Comparison of ENCODE assay signal across 21 cellular contexts in genomic region chr6:104704191-104704590, GRCh38.
DNase-seq lines count a peak whose midpoint lies in the region; ATAC-seq, FAIRE-seq and TF ChIP-seq lines count a peak whose summit lies in the region.
"Had no signal": no experiment of that assay in that cellular context is flagged by ENCODE, and none has a peak within 500 bp of the region (broad histone marks: within the 10 kb centered on the region; RNA-seq: fewer than 3 reads in every experiment).

No MANE protein-coding gene starts in this region.

- WGBS in trophoblast cell (ENCODE audit: extremely low coverage, insufficient coverage, insufficient read length), result no CpG with 5 or more reads among the region's 3 CpGs
- WGBS in mesendoderm (ENCODE audit: extremely low coverage, insufficient coverage, low lambda C conversion rate), result no CpG with 5 or more reads among the region's 3 CpGs

- H2AK5ac ChIP-seq in trophoblast cell (ENCODE audit: low read length) (no peak overlapping the region), mesendoderm (ENCODE audit: low read length) (no peak overlapping the region)

- H3K4me1 Mint-ChIP-seq in activated T-helper 17 cell treated with anti-CD3 and anti-CD28 coated beads, Interleukin-2, amount 50 U/mL, for 72 hours, result peaks cover 21% of the 10 kb centered on the region

- no peak overlapping the region for H3K14ac ChIP-seq in trophoblast cell (ENCODE audit: low read length)

- H4K91ac ChIP-seq in trophoblast cell (ENCODE audit: low read depth, low read length), result no peak overlapping the region

- H3K23ac ChIP-seq in trophoblast cell (ENCODE audit: low read length) (no peak overlapping the region), mesendoderm (ENCODE audit: low read length) (no peak overlapping the region)

- ATAC-seq in activated T-helper 17 cell treated with anti-CD3 and anti-CD28 coated beads, Interleukin-2, amount 50 U/mL, for 72 hours (replicated peaks), result no peak
- ATAC-seq: SK-N-SH treated with all-trans-retinoic acid at 6 μM for 48 hours had no signal

- H2BK5ac ChIP-seq in trophoblast cell (ENCODE audit: low read depth, low read length, poor library complexity), result peak overlapping the region; percentile 31
- H2BK5ac ChIP-seq in mesendoderm (ENCODE audit: low read length), result no peak overlapping the region

- peak; percentile 36 for FAIRE-seq in G401.6 (lab: Jason Lieb, UNC)

- H4K8ac ChIP-seq in trophoblast cell (ENCODE audit: low read depth, low read length) (no peak overlapping the region), mesendoderm (ENCODE audit: low read depth, low read length) (no peak overlapping the region)

- peak overlapping the region; percentile 72 for H3K4me3 Mint-ChIP-seq in activated T-helper 17 cell treated with anti-CD3 and anti-CD28 coated beads, Interleukin-2, amount 50 U/mL, for 72 hours

- H3K4me3 ChIP-seq in fibroblast of villous mesenchyme (ENCODE audit: low read depth, low read length), result no peak overlapping the region
- H3K4me3 ChIP-seq in trophoblast cell (ENCODE audit: low read depth, low read length), result no peak overlapping the region
- no peak overlapping the region for H3K4me3 ChIP-seq in mesendoderm (ENCODE audit: low read length)
- H3K4me3 ChIP-seq: coronary artery, tibial artery had no signal

- no peaks in the 10 kb centered on the region for H3K36me3 Mint-ChIP-seq in activated T-helper 17 cell treated with anti-CD3 and anti-CD28 coated beads, Interleukin-2, amount 50 U/mL, for 72 hours (ENCODE audit: low read depth)
- H3K36me3 Mint-ChIP-seq: activated naive CD4-positive, alpha-beta T cell treated with anti-CD3 and anti-CD28 coated beads, Interleukin-2, amount 50 U/mL, for 72 hours had no signal

- no peak overlapping the region for H4K12ac ChIP-seq in trophoblast cell (ENCODE audit: low read depth, low read length)

- H3K4me2 ChIP-seq in trophoblast cell (ENCODE audit: low read length) (no peak overlapping the region), mesendoderm (ENCODE audit: low read length) (no peak overlapping the region)

- H3K4me1 ChIP-seq in trophoblast cell (ENCODE audit: control insufficient read depth in 1 of 2, insufficient read depth in 2 of 2, low read length in 2 of 2) (peaks cover 0 to 12% of the 10 kb centered on the region in 2 experiments), mesendoderm (ENCODE audit: control insufficient read depth, low read depth, low read length) (peaks cover 2% of the 10 kb centered on the region)
- H3K4me1 ChIP-seq: tibial artery had no signal

- H3K56ac ChIP-seq in mesendoderm (ENCODE audit: low read length), result no peak overlapping the region

- no peak overlapping the region for H2BK12ac ChIP-seq in trophoblast cell (ENCODE audit: low read length)

- H3K9me3 ChIP-seq in trophoblast cell (ENCODE audit: insufficient read depth, low read depth, low read length), result no peaks in the 10 kb centered on the region
- H3K9me3 ChIP-seq: tibial artery had no signal

- H3K4ac ChIP-seq in trophoblast cell (ENCODE audit: low read depth, low read length), result no peak overlapping the region
- H3K4ac ChIP-seq in mesendoderm (ENCODE audit: low read depth, low read length), result no peak overlapping the region

- H4K5ac ChIP-seq in mesendoderm (ENCODE audit: low read length), result no peak overlapping the region

- no peak overlapping the region for H2BK15ac ChIP-seq in mesendoderm (replicated peaks; ENCODE audit: low read depth)

- H3K79me1 ChIP-seq in trophoblast cell (ENCODE audit: low read length) (peaks cover 21% of the 10 kb centered on the region), mesendoderm (ENCODE audit: low read length) (no peaks in the 10 kb centered on the region)

- H3K79me2 ChIP-seq in trophoblast cell (ENCODE audit: control insufficient read depth, insufficient read depth, low read length, poor library complexity) (no peaks in the 10 kb centered on the region), mesendoderm (ENCODE audit: control insufficient read depth, insufficient read depth, low read length) (no peaks in the 10 kb centered on the region)

- H3K27ac ChIP-seq in trophoblast cell (ENCODE audit: low read depth, low read length), result peak overlapping the region; percentile 81
- no peak overlapping the region for H3K27ac ChIP-seq in mesendoderm (ENCODE audit: low read depth, low read length)
- H3K27ac ChIP-seq: coronary artery, RWPE1, tibial artery had no signal

- H3K9me3 Mint-ChIP-seq in activated T-helper 17 cell treated with anti-CD3 and anti-CD28 coated beads, Interleukin-2, amount 50 U/mL, for 72 hours, result no peaks in the 10 kb centered on the region

- H2AFZ ChIP-seq in trophoblast cell (ENCODE audit: insufficient read depth, low read length, poor library complexity), result no peak overlapping the region

- H3K27ac Mint-ChIP-seq in activated T-helper 17 cell treated with anti-CD3 and anti-CD28 coated beads, Interleukin-2, amount 50 U/mL, for 72 hours, result peak overlapping the region; percentile 84
- H3K27ac Mint-ChIP-seq: progenitor cell of endocrine pancreas had no signal

- H3K9ac ChIP-seq in trophoblast cell (ENCODE audit: low read length) (no peak overlapping the region), mesendoderm (ENCODE audit: low read length) (no peak overlapping the region)

- H3K27me3 ChIP-seq in trophoblast cell (ENCODE audit: insufficient read depth, low read length) (no peaks in the 10 kb centered on the region), mesendoderm (ENCODE audit: insufficient read depth, low read length, poor library complexity) (no peaks in the 10 kb centered on the region)
- H3K27me3 ChIP-seq: tibial artery had no signal

- H3K27me3 Mint-ChIP-seq in activated T-helper 17 cell treated with anti-CD3 and anti-CD28 coated beads, Interleukin-2, amount 50 U/mL, for 72 hours, result no peaks in the 10 kb centered on the region
- H3K27me3 Mint-ChIP-seq: progenitor cell of endocrine pancreas had no signal

- H2BK120ac ChIP-seq in trophoblast cell (ENCODE audit: insufficient read depth, low read length, poor library complexity), result no peak overlapping the region
- H2BK120ac ChIP-seq in mesendoderm (ENCODE audit: low read depth, low read length), result no peak overlapping the region

- no peak for TF ChIP-seq CTCF in fibroblast of villous mesenchyme (IDR thresholded peaks at IDR 0.05; ENCODE audit: insufficient read depth, low read depth, low read length)

- DNase-seq in fibroblast of villous mesenchyme (ENCODE audit: low read depth), result peak; percentile 65
- no peak for DNase-seq in trophoblast cell
- no peak for DNase-seq in iPS-NIHi11 (ENCODE audit: low spot score)
- DNase-seq in GM19240 (ENCODE audit: insufficient read length, low spot score), result no peak
- no peak for DNase-seq in mesendoderm
- DNase-seq: activated CD4-positive, CD25-positive, alpha-beta regulatory T cell treated with anti-CD3 and anti-CD28 coated beads, Interleukin-2, amount 50 U/mL, for 72 hours; activated T-cell treated with anti-CD3 and anti-CD28 coated beads, Interleukin-2, amount 50 U/mL, for 48 hours; foreskin melanocyte; HCEC 1CT; hippocampal formation; NCI-H2107; NCI-H510A; stimulated activated naive CD8-positive, alpha-beta T cell treated with anti-CD3 and anti-CD28 coated beads, Interleukin-15, Interleukin-2, amounts not matched to agents 100 U/mL and 50 U/mL, for 24 hours; tibial artery had no signal

- H3K36me3 ChIP-seq in trophoblast cell (ENCODE audit: control insufficient read depth in 1 of 2, insufficient read depth in 2 of 2, low read length in 2 of 2) (no peaks in the 10 kb centered on the region), mesendoderm (ENCODE audit: control insufficient read depth, insufficient read depth, low read length) (no peaks in the 10 kb centered on the region)
- H3K36me3 ChIP-seq: tibial artery had no signal

- H3K18ac ChIP-seq in trophoblast cell (ENCODE audit: low read length) (no peak overlapping the region), mesendoderm (ENCODE audit: low read length) (no peak overlapping the region)
